In genomic region chr6:100460650-100461204, GRCh38 we compare ENCODE assay signal across 8 cellular contexts. TPM values are rescaled to one million over a fixed set of nuclear protein-coding genes. Genes with fewer than 3 reads are reported as not detected.
DNase-seq lines count a peak whose midpoint lies in the region; ATAC-seq, FAIRE-seq and TF ChIP-seq lines count a peak whose summit lies in the region.

No MANE protein-coding gene starts in this region.

- no peaks in the 10 kb centered on the region for H3K79me1 ChIP-seq in IMR-90 (ENCODE audit: low read depth in 1 of 2, low read length in 2 of 2)

- H3K4me1 ChIP-seq in IMR-90 (ENCODE audit: control insufficient read depth, insufficient read depth, low read length) (peaks cover 5% of the 10 kb centered on the region; the same call in 1 of the 2 replicates), astrocyte (ENCODE audit: insufficient read depth, low read length) (peaks cover 6% of the 10 kb centered on the region)

- no peak overlapping the region for H3K4ac ChIP-seq in IMR-90 (ENCODE audit: low read depth, low read length)

- H3K23ac ChIP-seq in IMR-90 (ENCODE audit: low read depth, low read length), result no peak overlapping the region

- TF ChIP-seq CTCF in Calu3 (IDR thresholded peaks at IDR 0.05; ENCODE audit: unreplicated experiment), result peak; percentile 71
- peak; percentile 26 for TF ChIP-seq CTCF in IMR-90 (conservative IDR thresholded peaks at IDR 0.05; ENCODE audit: low read depth, low read length)
- TF ChIP-seq CTCF in astrocyte (IDR thresholded peaks at IDR 0.05; ENCODE audit: insufficient read depth, low read depth, low read length), result peak; percentile 38
- TF ChIP-seq CTCF in nephron progenitor cell (IDR thresholded peaks at IDR 0.05), result peak; percentile 71

- no TSS peak for BruUV-seq in Calu3 (replicated peaks; lab: Mats Ljungman, UMichigan)
- BruUV-seq in IMR-90 (replicated peaks; lab: Mats Ljungman, UMichigan), result no TSS peak

- H3K9ac ChIP-seq in IMR-90 (ENCODE audit: low read depth, low read length) (no peak overlapping the region), astrocyte (ENCODE audit: low read length) (no peak overlapping the region)

- ATAC-seq in IMR-90 (ENCODE audit: low read depth), result no peak

- intact Hi-C loops in Calu3 (cut with micrococcal nuclease; ENCODE audit: unreplicated experiment) (no loop called here), IMR-90 (cut with micrococcal nuclease) (no loop called here)

- no peak overlapping the region for H2AK9ac ChIP-seq in IMR-90 (replicated peaks; ENCODE audit: low read depth, low read length, poor library complexity)

- no peaks in the 10 kb centered on the region for H3K9me1 ChIP-seq in IMR-90 (ENCODE audit: insufficient read depth, low read length)

- peaks cover 94% of the 10 kb centered on the region for H3K27me3 ChIP-seq in IMR-90 (ENCODE audit: control insufficient read depth, insufficient read depth, low read length)
- peaks cover 100% of the 10 kb centered on the region for H3K27me3 ChIP-seq in astrocyte (ENCODE audit: insufficient read depth, low read length)

- no peak overlapping the region for H4K91ac ChIP-seq in IMR-90 (ENCODE audit: insufficient read depth, low read depth, low read length)

- H3K4me3 Mint-ChIP-seq in Calu3 (ENCODE audit: low read depth, unreplicated experiment) (peak overlapping the region; percentile 86), astrocyte (ENCODE audit: unreplicated experiment) (peak overlapping the region; percentile 27), nephron progenitor cell (peak overlapping the region; percentile 84)

- H2AK5ac ChIP-seq in IMR-90 (ENCODE audit: low read depth, low read length), result no peak overlapping the region

- no peak overlapping the region for H3K27ac ChIP-seq in IMR-90 (ENCODE audit: insufficient read depth, low read length)
- H3K27ac ChIP-seq in astrocyte (ENCODE audit: low read depth, low read length), result no peak overlapping the region

- no peak overlapping the region for H3K18ac ChIP-seq in IMR-90 (ENCODE audit: low read depth, low read length)

- peaks cover 23% of the 10 kb centered on the region; the same call in 1 of the 2 replicates for H4K20me1 ChIP-seq in IMR-90 (ENCODE audit: insufficient read depth, low read length)
- H4K20me1 ChIP-seq in astrocyte (ENCODE audit: insufficient read depth, low read length), result peaks cover 9% of the 10 kb centered on the region

- in situ Hi-C loops in IMR-90 (cut with MboI; ENCODE audit: low sequenced_read_pairs), result loop anchor here (25.0 kb wide), 1 partner anchor 873 kb away; no protein-coding TSS in a partner anchor

- no peaks in the 10 kb centered on the region for H3K79me2 ChIP-seq in astrocyte (ENCODE audit: insufficient read depth, low read length)

- peaks cover 52% of the 10 kb centered on the region for H3K9me3 ChIP-seq in IMR-90 (ENCODE audit: control insufficient read depth, insufficient read depth, low read length)
- H3K9me3 ChIP-seq in astrocyte (ENCODE audit: insufficient read depth, low read depth, low read length), result no peaks in the 10 kb centered on the region

- H2BK120ac ChIP-seq in IMR-90 (ENCODE audit: low read depth, low read length), result no peak overlapping the region

- dilution Hi-C loops in IMR-90 (cut with HindIII; ENCODE audit: low sequenced_read_pairs, unreplicated experiment), result loop anchor here (25.0 kb wide), 1 partner anchor 348 kb away; no protein-coding TSS in a partner anchor

- no peaks in the 10 kb centered on the region for H3K36me3 ChIP-seq in IMR-90 (ENCODE audit: control insufficient read depth, insufficient read depth, low read length)
- no peaks in the 10 kb centered on the region for H3K36me3 ChIP-seq in astrocyte (ENCODE audit: insufficient read depth, low read length)

- POLR2A ChIA-PET in IMR-90 (lab: Charles Lee; ENCODE audit: unreplicated experiment), result interaction anchor here (0.7 kb wide), 1 partner anchor 115 kb away, joined by 3 read pairs; no protein-coding TSS in a partner anchor

- no peak overlapping the region for H3K4me2 ChIP-seq in IMR-90 (ENCODE audit: low read depth, low read length)
- no peak overlapping the region for H3K4me2 ChIP-seq in astrocyte (ENCODE audit: low read length)

- DNase-seq in Calu3 (peak; percentile 23), IMR-90 (no peak), astrocyte (ENCODE audit: low read depth) (no peak), nephron progenitor cell (no peak), hippocampal formation (lab: John Stamatoyannopoulos, UW) (no peak), globus pallidus (ENCODE audit: low spot score) (no peak), T1000 (lab: John Stamatoyannopoulos, UW) (no peak)
- DNase-seq in activated CD8-positive, alpha-beta memory T cell treated with anti-CD3 and anti-CD28 coated beads, Interleukin-2, amount 50 U/mL, for 4 hours, result no peak

- TF ChIP-seq RAD21 in IMR-90 (IDR thresholded peaks at IDR 0.05; ENCODE audit: low read length), result no peak

- WGBS in IMR-90 (ENCODE audit: extremely low coverage in 2 of 2, insufficient read length in 1 of 2), 2 experiments, result no CpG with 5 or more reads among the region's 9 CpGs

- H3K4me1 Mint-ChIP-seq in Calu3 (ENCODE audit: low read depth, unreplicated experiment), result peaks cover 8% of the 10 kb centered on the region
- H3K4me1 Mint-ChIP-seq in astrocyte (ENCODE audit: low read depth, unreplicated experiment), result no peaks in the 10 kb centered on the region
- H3K4me1 Mint-ChIP-seq in nephron progenitor cell, result peaks cover 86% of the 10 kb centered on the region

- H4K5ac ChIP-seq in IMR-90 (ENCODE audit: low read depth, low read length), result no peak overlapping the region

- H2BK5ac ChIP-seq in IMR-90 (ENCODE audit: low read depth, low read length, poor library complexity, severe bottlenecking), result no peak overlapping the region

- H3K27me3 Mint-ChIP-seq in Calu3 (ENCODE audit: unreplicated experiment), result no peaks in the 10 kb centered on the region
- peaks cover 68% of the 10 kb centered on the region for H3K27me3 Mint-ChIP-seq in astrocyte (ENCODE audit: low read depth, unreplicated experiment)
- H3K27me3 Mint-ChIP-seq in nephron progenitor cell (ENCODE audit: low read depth, poor library complexity), result peaks cover 54% of the 10 kb centered on the region

- TF ChIP-seq POLR2A in IMR-90 (IDR thresholded peaks at IDR 0.05; ENCODE audit: low read depth, low read length), result no peak

- no peak overlapping the region for H3K56ac ChIP-seq in IMR-90 (ENCODE audit: extremely low read depth, insufficient read depth, low read length)

- peaks cover 10% of the 10 kb centered on the region for H3K36me3 Mint-ChIP-seq in Calu3 (ENCODE audit: insufficient read depth, unreplicated experiment)
- H3K36me3 Mint-ChIP-seq in astrocyte (ENCODE audit: low read depth, unreplicated experiment), result peaks cover 2% of the 10 kb centered on the region
- no peaks in the 10 kb centered on the region for H3K36me3 Mint-ChIP-seq in nephron progenitor cell (ENCODE audit: low read depth)

- H2BK15ac ChIP-seq in IMR-90 (ENCODE audit: low read depth, low read length), result no peak overlapping the region

- no peak overlapping the region for H2AFZ ChIP-seq in IMR-90 (replicated peaks; ENCODE audit: low read length, poor library complexity)
- H2AFZ ChIP-seq in astrocyte (ENCODE audit: low read depth, low read length), result no peak overlapping the region

- H2BK20ac ChIP-seq in IMR-90 (ENCODE audit: low read depth, low read length), result no peak overlapping the region

- H3K14ac ChIP-seq in IMR-90 (replicated peaks; ENCODE audit: low read depth, low read length), result no peak overlapping the region

- FAIRE-seq in astrocyte (lab: Jason Lieb, UNC), result no peak

- CTCF ChIA-PET in Calu3 (lab: Charles Lee) (interaction anchor here (0.6 to 2.0 kb wide), 15 partner anchors 10 to 946 kb away, joined by 3 to 13 read pairs (median 3); no protein-coding TSS in a partner anchor), IMR-90 (lab: Yijun Ruan, JAX) (interaction anchor here (0.7 to 1.6 kb wide), 10 partner anchors 9 to 349 kb away, joined by 3 to 9 read pairs (median 3); no protein-coding TSS in a partner anchor)

- H3K27ac Mint-ChIP-seq in Calu3 (ENCODE audit: unreplicated experiment) (no peak overlapping the region), astrocyte (ENCODE audit: unreplicated experiment) (no peak overlapping the region), nephron progenitor cell (no peak overlapping the region)

- H4K8ac ChIP-seq in IMR-90 (ENCODE audit: low read depth in 2 of 2, low read length in 2 of 2), result no peak overlapping the region

- H3K4me3 ChIP-seq in IMR-90 (ENCODE audit: insufficient read depth, low read depth, low read length), result no peak overlapping the region
- H3K4me3 ChIP-seq in astrocyte (ENCODE audit: insufficient read depth, low read depth, low read length), result no peak overlapping the region

- peaks cover 2% of the 10 kb centered on the region for H3K9me3 Mint-ChIP-seq in Calu3 (ENCODE audit: low read depth, unreplicated experiment)
- H3K9me3 Mint-ChIP-seq in astrocyte (ENCODE audit: unreplicated experiment), result peaks cover 9% of the 10 kb centered on the region
- no peaks in the 10 kb centered on the region for H3K9me3 Mint-ChIP-seq in nephron progenitor cell

TF ChIP-seq in IMR-90, 13 proteins besides CTCF, POLR2A, EP300 and RAD21 (continues in another document):
- TF ChIP-seq SMC3 (IDR thresholded peaks at IDR 0.05; ENCODE audit: low read depth, low read length) (no peak), FOS (IDR thresholded peaks at IDR 0.05; ENCODE audit: low read depth, low read length) (no peak), CHD1 (IDR thresholded peaks at IDR 0.05; ENCODE audit: low read depth, low read length) (no peak), RCOR1 (IDR thresholded peaks at IDR 0.05; ENCODE audit: insufficient replicate concordance, low read length) (no peak), ELK1 (IDR thresholded peaks at IDR 0.05; ENCODE audit: borderline replicate concordance, low read depth, low read length) (no peak), MAZ (IDR thresholded peaks at IDR 0.05; ENCODE audit: borderline replicate concordance, low read depth, low read length) (no peak), MAFK (IDR thresholded peaks at IDR 0.05; ENCODE audit: low read depth, low read length) (no peak)

RNA-seq across cellular contexts. Expression of gene SIM1, which starts 4.0 kb away (rescaled TPM):
- not detected in 2 replicates for total RNA-seq in Calu3 (2022)
- total RNA-seq in IMR-90 (2012; rRNA removed), result not detected in 2 replicates
- not detected in 2 replicates for polyA plus RNA-seq in IMR-90 (2012; rRNA removed)
- not detected in 2 replicates for polyA plus RNA-seq in IMR-90 (2012; cell fraction: cytosol; rRNA removed)
- not detected in 2 replicates for polyA plus RNA-seq in IMR-90 (2012; cell fraction: nucleus; rRNA removed; ENCODE audit: low replicate concordance)
- not detected in 2 replicates for total RNA-seq in astrocyte

Comparison
In these comparisons a context has a peak if more than half of its experiments do, and no peak if none do; other contexts are left out.
1. H3K4me3 Mint-ChIP-seq: peak in every context shown above with its lines; median percentile 86 in Calu3; 84 in nephron progenitor cell; 27 in astrocyte.